11 cellular contexts compared by ENCODE assay signal in the genomic region with DNA sequence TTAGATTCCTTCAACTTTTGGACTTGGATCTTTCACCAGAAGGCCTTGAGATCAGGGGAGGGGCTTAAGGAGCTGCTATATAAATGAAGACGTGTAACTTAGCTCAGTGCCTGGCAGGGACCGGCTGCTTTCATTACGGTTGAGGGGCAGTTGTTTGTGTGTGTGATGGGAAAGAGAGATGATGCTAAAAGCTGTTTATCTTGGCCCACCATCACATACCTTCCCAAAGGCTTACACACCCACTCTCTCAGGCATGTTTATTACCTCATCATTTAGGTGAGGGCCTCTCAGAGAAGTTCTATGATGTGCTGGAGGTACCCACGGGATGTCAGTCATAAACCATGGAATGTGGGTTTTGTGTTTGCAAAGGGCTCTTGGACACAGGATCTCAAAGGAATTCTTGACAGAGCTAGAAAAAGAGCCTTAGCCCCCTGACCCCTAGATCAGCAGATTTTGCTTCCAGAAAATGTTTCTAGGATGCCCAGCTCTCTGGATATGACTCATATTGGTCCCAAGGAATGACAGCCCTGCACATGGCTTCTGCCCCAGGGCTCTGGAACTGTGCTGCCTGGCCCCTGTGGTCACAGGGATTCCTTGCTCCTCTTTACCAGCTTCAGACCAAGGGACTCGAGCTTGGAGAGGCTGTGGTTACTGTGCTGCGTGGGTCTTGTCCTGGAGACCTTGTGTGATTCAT. TPM values are rescaled to one million over a fixed set of nuclear protein-coding genes. Genes with fewer than 3 reads are reported as not detected.
DNase-seq lines count a peak whose midpoint lies in the region; ATAC-seq, FAIRE-seq and TF ChIP-seq lines count a peak whose summit lies in the region.
"Had no signal": no experiment of that assay in that cellular context is flagged by ENCODE, and none has a peak within 500 bp of the region (broad histone marks: within the 10 kb centered on the region; RNA-seq: fewer than 3 reads in every experiment).

No MANE protein-coding gene starts in this region.

- CTCF ChIA-PET in PC-3 (lab: Charles Lee), result no interaction called here

- H3K27me3 ChIP-seq in PC-3 (ENCODE audit: low read length), result no peaks in the 10 kb centered on the region

- no peak for FAIRE-seq in H54 (lab: Jason Lieb, UNC)
- FAIRE-seq: endometrium had no signal

- no peaks in the 10 kb centered on the region for H3K9me2 ChIP-seq in PC-3 (replicated peaks; ENCODE audit: low read length)

- no peaks in the 10 kb centered on the region for H3K36me3 ChIP-seq in PC-3 (ENCODE audit: low read depth, low read length)

- peaks cover 6% of the 10 kb centered on the region for H3F3A ChIP-seq in PC-3 (ENCODE audit: low read length, unreplicated experiment)

- no peaks in the 10 kb centered on the region for H3K79me2 ChIP-seq in PC-3 (ENCODE audit: low read length)

- TF ChIP-seq POLR2A in H54 (IDR thresholded peaks at IDR 0.05; ENCODE audit: low read depth, low read length), result no peak

- peak overlapping the region; percentile 90 for H3K27ac ChIP-seq in PC-3 (ENCODE audit: low read length)

- H2AFZ ChIP-seq in PC-3 (ENCODE audit: low read length), result peak overlapping the region; percentile 59; the same call in 1 of the 2 replicates

- no peaks in the 10 kb centered on the region for H3K9me3 ChIP-seq in PC-3 (ENCODE audit: low read length)

- BruUV-seq in PC-3 (replicated peaks; lab: Mats Ljungman, UMichigan), result no TSS peak

- H3K9ac ChIP-seq in PC-3 (ENCODE audit: low read length), result peak overlapping the region; percentile 53; the same call in 1 of the 2 replicates

- peak overlapping the region; percentile 74 for H3K4me2 ChIP-seq in PC-3 (ENCODE audit: low read length)

- H4K20me1 ChIP-seq in PC-3 (ENCODE audit: low read length), result no peaks in the 10 kb centered on the region

- TF ChIP-seq CTCF in PC-3 (conservative IDR thresholded peaks at IDR 0.05; ENCODE audit: low read depth, low read length) (no peak), epithelial cell of proximal tubule (conservative IDR thresholded peaks at IDR 0.05; ENCODE audit: low read depth, low read length) (no peak), omental fat pad (IDR thresholded peaks at IDR 0.05) (no peak)

- H3K4me3 ChIP-seq in PC-3 (ENCODE audit: low read length) (no peak overlapping the region), epithelial cell of proximal tubule (ENCODE audit: low read depth, low read length) (no peak overlapping the region)

- ATAC-seq in PC-3 (peak; percentile 65), omental fat pad (ENCODE audit: low FRiP score) (peak; percentile 45), HG02763 (IDR thresholded peaks at IDR 0.05; ENCODE audit: unreplicated experiment) (no peak)

- intact Hi-C loops in PC-3 (cut with micrococcal nuclease), result no loop called here
- intact Hi-C loops in posterior cingulate gyrus (cut with DNase I), result no loop called here

- peak; percentile 70 for DNase-seq in AG08395 (ENCODE audit: low spot score)
- peak; percentile 85 for DNase-seq in PC-3
- DNase-seq in epithelial cell of proximal tubule (ENCODE audit: low read depth), result peak; percentile 86
- DNase-seq in omental fat pad (ENCODE audit: low spot score), result no peak
- no peak for DNase-seq in NCI-H2196 treated with DMSO at 0.1 percent for 48 hours (lab: John Stamatoyannopoulos, UW; ENCODE audit: unreplicated experiment)
- DNase-seq in posterior cingulate gyrus, result no peak
- no peak for DNase-seq in H54 (ENCODE audit: insufficient read length, low spot score)
- DNase-seq: activated CD4-positive, alpha-beta T cell treated with anti-CD3 and anti-CD28 coated beads, Interleukin-2, amount 50 U/mL, for 1 hour; stimulated activated CD4-positive, alpha-beta T cell treated with anti-CD3 and anti-CD28 coated beads, Interleukin-15, amount 100 ng/mL, for 24 hours had no signal

- POLR2A ChIA-PET in PC-3 (lab: Charles Lee; ENCODE audit: unreplicated experiment), result interaction anchor here (0.6 kb wide), 1 partner anchor 15 kb away, joined by 4 read pairs; no protein-coding TSS in a partner anchor

- peaks cover 32% of the 10 kb centered on the region for H3K4me1 ChIP-seq in PC-3 (ENCODE audit: insufficient read depth, low read length)

RNA-seq across cellular contexts. Expression of a gene that starts 15.9 kb away (rescaled TPM):
- total RNA-seq in PC-3 (2014; rRNA removed), result 75.6 and 86.4 TPM in 2 replicates
- total RNA-seq in epithelial cell of proximal tubule, result 58.2 and 97.4 TPM in 2 replicates
- 10 to 100 TPM; 30.9 to 58.1 (median 49.9) TPM for total RNA-seq in omental fat pad

Comparison
In these comparisons a context has a peak if more than half of its experiments do, and no peak if none do; other contexts are left out.
1. DNase-seq: peak in AG08395 (single experiment), PC-3 (single experiment) and epithelial cell of proximal tubule (single experiment); none in omental fat pad (single experiment), NCI-H2196 treated with DMSO at 0.1 percent for 48 hours (single experiment), posterior cingulate gyrus (0 of 10) and H54 (single experiment).